Comparison of ENCODE assay signal across 1 cellular context in genomic region chr7:143462045-143462444, GRCh38.
TF ChIP-seq lines count a peak whose summit lies in the region.

No MANE protein-coding gene starts in this region.

TF ChIP-seq in K562, 482 proteins besides CTCF, POLR2A, EP300 and RAD21:
- peak; percentile 36; the same call in 1 of the 2 replicates for TF ChIP-seq CEBPB (tag; IDR thresholded peaks at IDR 0.05)
- peak; percentile 14; the same call in 1 of the 2 replicates for TF ChIP-seq PKNOX1 (IDR thresholded peaks at IDR 0.05)
- TF ChIP-seq MEIS2 (IDR thresholded peaks at IDR 0.05; ENCODE audit: partially characterized antibody): no peak
- no peak for TF ChIP-seq PCBP2 (IDR thresholded peaks at IDR 0.05; ENCODE audit: low read depth, low read length, poor library complexity, severe bottlenecking)
- TF ChIP-seq L3MBTL2 (IDR thresholded peaks at IDR 0.05): peak; percentile 65
- peak; percentile 26; the same call in 1 of the 2 replicates for TF ChIP-seq TFE3 (CRISPR knock-in tag; IDR thresholded peaks at IDR 0.05)
- 0 out of 2 replicates have a peak, but pooled peaks have one; percentile 13 for TF ChIP-seq FOSL1 (tag; conservative IDR thresholded peaks at IDR 0.05)
- TF ChIP-seq TBL1XR1 (IDR thresholded peaks at IDR 0.05; ENCODE audit: low read length in 2 of 2): no peak
- TF ChIP-seq MITF (IDR thresholded peaks at IDR 0.05): peak; percentile 22; the same call in 1 of the 2 replicates
- TF ChIP-seq USF2 (CRISPR knock-in tag; IDR thresholded peaks at IDR 0.05): peak; percentile 58
- TF ChIP-seq DDX20 (tag; IDR thresholded peaks at IDR 0.05; ENCODE audit: low read depth): no peak
